ENCODE assay signal across 13 cellular contexts in genomic region chr12:103114296-103115055, GRCh38.
A peak's percentile ranks its signal among the peaks of the same experiment; 100 is the strongest.
DNase-seq lines count a peak whose midpoint lies in the region; ATAC-seq and TF ChIP-seq lines count a peak whose summit lies in the region.
"Had no signal": no experiment of that assay in that cellular context is flagged by ENCODE, and none has a peak within 500 bp of the region (broad histone marks: within the 10 kb centered on the region; RNA-seq: fewer than 3 reads in every experiment).

No MANE protein-coding gene starts in this region.

- no peaks in the 10 kb centered on the region for H3K36me3 Mint-ChIP-seq in Caco-2 (ENCODE audit: insufficient read depth, unreplicated experiment)
- H3K36me3 Mint-ChIP-seq: brain; CD4-positive, CD25-positive, alpha-beta regulatory T cell had no signal

- H3K9me3 Mint-ChIP-seq in Caco-2 (ENCODE audit: unreplicated experiment): no peaks in the 10 kb centered on the region
- H3K9me3 Mint-ChIP-seq: brain; CD4-positive, CD25-positive, alpha-beta regulatory T cell had no signal

- CTCF ChIA-PET in OCI-LY7 (lab: Charles Lee; ENCODE audit: unreplicated experiment) (no interaction called here), Caco-2 (lab: Charles Lee) (no interaction called here)

- H3K27me3 ChIP-seq in Caco-2 (replicated peaks; ENCODE audit: control insufficient read depth, insufficient read depth, low read length): no peaks in the 10 kb centered on the region
- H3K27me3 ChIP-seq: foreskin keratinocyte had no signal

- no peak overlapping the region for H3K4me2 ChIP-seq in OCI-LY7 (ENCODE audit: low read length)

- H3K4me3 ChIP-seq in OCI-LY7 (ENCODE audit: low read depth, low read length, poor library complexity, severe bottlenecking): no peak overlapping the region
- H3K4me3 ChIP-seq in Caco-2 (ENCODE audit: low read depth, low read length): no peak overlapping the region

- ATAC-seq in GM19463 (IDR thresholded peaks at IDR 0.05; ENCODE audit: unreplicated experiment): peak; percentile 97
- peak; percentile 97 for ATAC-seq in HG03025 (IDR thresholded peaks at IDR 0.05; ENCODE audit: low FRiP score, unreplicated experiment)
- ATAC-seq: foreskin keratinocyte had no signal

- in situ Hi-C loops in GM13977 (cut with MboI; ENCODE audit: low pct_unique_long_range_greater_than_20kb, low sequenced_read_pairs, unreplicated experiment): no loop called here

- peak; percentile 35 for DNase-seq in GM13977 (ENCODE audit: low spot score)
- peak; percentile 0 for DNase-seq in OCI-LY7 (ENCODE audit: low spot score)
- DNase-seq in posterior vena cava (ENCODE audit: low spot score): no peak
- DNase-seq in COR-L47 (lab: John Stamatoyannopoulos, UW): no peak
- DNase-seq in AG08396 (ENCODE audit: low spot score): no peak
- DNase-seq in Caco-2: no peak
- DNase-seq: CD4-positive, CD25-positive, alpha-beta regulatory T cell; foreskin keratinocyte; stimulated activated CD4-positive, alpha-beta T cell treated with anti-CD3 and anti-CD28 coated beads, Interleukin-12 subunit alpha, Interleukin-12 subunit beta, amount 100 ng/mL, for 4 hours had no signal

- intact Hi-C loops in OCI-LY7 (cut with micrococcal nuclease; ENCODE audit: unreplicated experiment) (no loop called here), posterior vena cava (cut with DNase I) (no loop called here), Caco-2 (cut with micrococcal nuclease; ENCODE audit: unreplicated experiment) (no loop called here)

- no peaks in the 10 kb centered on the region for H3K79me2 ChIP-seq in OCI-LY7 (ENCODE audit: insufficient read depth, low read depth, low read length)

- POLR2A ChIA-PET in OCI-LY7 (lab: Charles Lee) (no interaction called here), Caco-2 (lab: Charles Lee) (no interaction called here)

- H3K36me3 ChIP-seq in OCI-LY7 (ENCODE audit: insufficient read depth, low read length): no peaks in the 10 kb centered on the region
- H3K36me3 ChIP-seq in Caco-2 (ENCODE audit: control insufficient read depth, insufficient read depth, low read length): no peaks in the 10 kb centered on the region

- no peaks in the 10 kb centered on the region for H3K27me3 Mint-ChIP-seq in Caco-2 (ENCODE audit: insufficient read depth, unreplicated experiment)
- H3K27me3 Mint-ChIP-seq: brain; CD4-positive, CD25-positive, alpha-beta regulatory T cell had no signal

- H3K4me3 Mint-ChIP-seq in Caco-2 (ENCODE audit: unreplicated experiment): no peak overlapping the region
- H3K4me3 Mint-ChIP-seq: brain; CD4-positive, CD25-positive, alpha-beta regulatory T cell had no signal

- H3K27ac Mint-ChIP-seq in Caco-2 (ENCODE audit: unreplicated experiment): no peak overlapping the region
- H3K27ac Mint-ChIP-seq: brain; CD4-positive, CD25-positive, alpha-beta regulatory T cell had no signal

- peaks cover 6% of the 10 kb centered on the region for H3K4me1 Mint-ChIP-seq in Caco-2 (ENCODE audit: low read depth, unreplicated experiment)
- H3K4me1 Mint-ChIP-seq: brain; CD4-positive, CD25-positive, alpha-beta regulatory T cell had no signal

- no peak overlapping the region for H3K27ac ChIP-seq in OCI-LY7 (ENCODE audit: low read depth, low read length, poor library complexity, severe bottlenecking)
- H3K27ac ChIP-seq: foreskin keratinocyte, RWPE1 had no signal

- TF ChIP-seq CTCF in GM13977 (IDR thresholded peaks at IDR 0.05; ENCODE audit: extremely low read depth, insufficient read depth, missing control alignments) (no peak), OCI-LY7 (conservative IDR thresholded peaks at IDR 0.05; ENCODE audit: low read length) (no peak), Caco-2 (IDR thresholded peaks at IDR 0.05; ENCODE audit: insufficient read depth in 1 of 2, low read depth in 1 of 2, low read length in 1 of 2, severe bottlenecking in 1 of 2, unreplicated experiment in 1 of 2) (no peak)

- no peaks in the 10 kb centered on the region for H3K9me2 ChIP-seq in OCI-LY7 (ENCODE audit: insufficient read depth, low read length)

- no peaks in the 10 kb centered on the region for H3K4me1 ChIP-seq in OCI-LY7 (ENCODE audit: insufficient read depth, low read length, poor library complexity, severe bottlenecking)
- H3K4me1 ChIP-seq in Caco-2: no peaks in the 10 kb centered on the region
- H3K4me1 ChIP-seq: foreskin keratinocyte had no signal

- no peaks in the 10 kb centered on the region for H4K20me1 ChIP-seq in OCI-LY7 (ENCODE audit: insufficient read depth, low read length)

- no peak overlapping the region for H2AFZ ChIP-seq in OCI-LY7 (ENCODE audit: low read length)

- BruUV-seq in OCI-LY7 (replicated peaks; lab: Mats Ljungman, UMichigan) (no TSS peak), Caco-2 (replicated peaks; lab: Mats Ljungman, UMichigan) (no TSS peak)

- no peaks in the 10 kb centered on the region for H3K9me3 ChIP-seq in OCI-LY7 (ENCODE audit: low read length)
- no peaks in the 10 kb centered on the region for H3K9me3 ChIP-seq in Caco-2

Comparison
In these comparisons a context has a peak if more than half of its experiments do, and no peak if none do; other contexts are left out.
1. DNase-seq: peak in GM13977 (single experiment) and OCI-LY7 (single experiment); none in posterior vena cava (single experiment), COR-L47 (single experiment), AG08396 (single experiment) and Caco-2 (0 of 2).